In genomic region chr19:37077615-37077928, GRCh38 we compare ENCODE assay signal across 8 cellular contexts. TPM values are rescaled to one million over a fixed set of nuclear protein-coding genes. Genes with fewer than 3 reads are reported as not detected.
A peak's percentile ranks its signal among the peaks of the same experiment; 100 is the strongest.
DNase-seq lines count a peak whose midpoint lies in the region; ATAC-seq lines count a peak whose summit lies in the region.

No MANE protein-coding gene starts in this region.

- H3K9me3 Mint-ChIP-seq in activated naive CD4-positive, alpha-beta T cell treated with anti-CD3 and anti-CD28 coated beads for 36 hours = peaks cover 30% of the 10 kb centered on the region
- H3K9me3 Mint-ChIP-seq in activated CD8-positive, alpha-beta T cell treated with anti-CD3 and anti-CD28 coated beads, Interleukin-2, amount 10 ng/mL, durations not matched to agents 7 days and 5 days (ENCODE audit: insufficient read depth) = peaks cover 22% of the 10 kb centered on the region
- peaks cover 10 to 19% of the 10 kb centered on the region in 2 donors for H3K9me3 Mint-ChIP-seq in stimulated activated naive CD8-positive, alpha-beta T cell treated with anti-CD3 and anti-CD28 coated beads, Interleukin-15, amount 100 ng/mL, for 72 hours

- peak overlapping the region; percentile 62 for H3K9ac ChIP-seq in iPS-15b (ENCODE audit: low read depth, low read length)

- peaks cover 26% of the 10 kb centered on the region for H3K36me3 Mint-ChIP-seq in activated naive CD4-positive, alpha-beta T cell treated with anti-CD3 and anti-CD28 coated beads for 36 hours (ENCODE audit: low read depth)
- H3K36me3 Mint-ChIP-seq in activated CD8-positive, alpha-beta T cell treated with anti-CD3 and anti-CD28 coated beads, Interleukin-2, amount 10 ng/mL, durations not matched to agents 7 days and 5 days (ENCODE audit: low read depth) = peaks cover 42% of the 10 kb centered on the region

- H3K4me3 ChIP-seq in iPS-15b (ENCODE audit: low read depth, low read length) = peak overlapping the region; percentile 91

- no peaks in the 10 kb centered on the region for H3K27me3 Mint-ChIP-seq in activated naive CD4-positive, alpha-beta T cell treated with anti-CD3 and anti-CD28 coated beads for 36 hours (ENCODE audit: low read depth)
- no peaks in the 10 kb centered on the region for H3K27me3 Mint-ChIP-seq in activated CD8-positive, alpha-beta T cell treated with anti-CD3 and anti-CD28 coated beads, Interleukin-2, amount 10 ng/mL, durations not matched to agents 7 days and 5 days (ENCODE audit: low read depth)
- H3K27me3 Mint-ChIP-seq in stimulated activated naive CD8-positive, alpha-beta T cell treated with anti-CD3 and anti-CD28 coated beads, Interleukin-15, amount 100 ng/mL, for 72 hours = no peaks in the 10 kb centered on the region

- CTCF ChIA-PET in activated naive CD4-positive, alpha-beta T cell treated with anti-CD3 and anti-CD28 coated beads for 36 hours (lab: Charles Lee) = interaction anchor here (0.5 kb wide), 1 partner anchor 110 kb away, joined by 3 read pairs; no protein-coding TSS in a partner anchor
- CTCF ChIA-PET in activated CD8-positive, alpha-beta T cell treated with anti-CD3 and anti-CD28 coated beads, Interleukin-2, amount 10 ng/mL, durations not matched to agents 7 days and 5 days (lab: Charles Lee) = interaction anchor here (0.6 to 1.3 kb wide), 4 partner anchors 95 to 474 kb away, joined by 3 read pairs; partner anchors contain the start of genes ZNF383 and ZNF585A

- H3K36me3 ChIP-seq in iPS-15b (ENCODE audit: control insufficient read depth, insufficient read depth, low read length) = no peaks in the 10 kb centered on the region

- H3K4me3 Mint-ChIP-seq in activated naive CD4-positive, alpha-beta T cell treated with anti-CD3 and anti-CD28 coated beads for 36 hours = peak overlapping the region; percentile 93
- H3K4me3 Mint-ChIP-seq in activated CD8-positive, alpha-beta T cell treated with anti-CD3 and anti-CD28 coated beads, Interleukin-2, amount 10 ng/mL, durations not matched to agents 7 days and 5 days = peak overlapping the region; percentile 87
- H3K4me3 Mint-ChIP-seq in stimulated activated naive CD8-positive, alpha-beta T cell treated with anti-CD3 and anti-CD28 coated beads, Interleukin-15, amount 100 ng/mL, for 72 hours = peak overlapping the region; percentile 95 to 97

- H3K4me1 Mint-ChIP-seq in activated naive CD4-positive, alpha-beta T cell treated with anti-CD3 and anti-CD28 coated beads for 36 hours (ENCODE audit: low read depth) = peaks cover 21% of the 10 kb centered on the region
- H3K4me1 Mint-ChIP-seq in activated CD8-positive, alpha-beta T cell treated with anti-CD3 and anti-CD28 coated beads, Interleukin-2, amount 10 ng/mL, durations not matched to agents 7 days and 5 days (ENCODE audit: low read depth) = peaks cover 27% of the 10 kb centered on the region
- H3K4me1 Mint-ChIP-seq in stimulated activated naive CD8-positive, alpha-beta T cell treated with anti-CD3 and anti-CD28 coated beads, Interleukin-15, amount 100 ng/mL, for 72 hours = peaks cover 14% of the 10 kb centered on the region

- POLR2A ChIA-PET in activated CD8-positive, alpha-beta T cell treated with anti-CD3 and anti-CD28 coated beads, Interleukin-2, amount 10 ng/mL, durations not matched to agents 7 days and 5 days (lab: Charles Lee) = interaction anchor here (0.6 to 1.5 kb wide), 8 partner anchors 8 to 915 kb away, joined by 3 to 13 read pairs (median 4); partner anchors contain the start of genes ZNF345, ZNF382 and ZNF585B

- no peaks in the 10 kb centered on the region for H3K27me3 ChIP-seq in iPS-15b (ENCODE audit: control insufficient read depth, insufficient read depth, low read length)

- no peak for ATAC-seq in activated CD8-positive, alpha-beta T cell treated with anti-CD3 and anti-CD28 coated beads, Interleukin-2, amount 10 ng/mL, durations not matched to agents 7 days and 5 days
- no peak for ATAC-seq in stimulated activated naive CD8-positive, alpha-beta T cell treated with anti-CD3 and anti-CD28 coated beads, Interleukin-15, amount 100 ng/mL, for 72 hours

- no peaks in the 10 kb centered on the region for H3K4me1 ChIP-seq in iPS-15b (ENCODE audit: control insufficient read depth, insufficient read depth, low read length)

- peak overlapping the region; percentile 59 for H3K27ac Mint-ChIP-seq in activated naive CD4-positive, alpha-beta T cell treated with anti-CD3 and anti-CD28 coated beads for 36 hours
- peak overlapping the region; percentile 94 for H3K27ac Mint-ChIP-seq in activated CD8-positive, alpha-beta T cell treated with anti-CD3 and anti-CD28 coated beads, Interleukin-2, amount 10 ng/mL, durations not matched to agents 7 days and 5 days
- H3K27ac Mint-ChIP-seq in stimulated activated naive CD8-positive, alpha-beta T cell treated with anti-CD3 and anti-CD28 coated beads, Interleukin-15, amount 100 ng/mL, for 72 hours = peak overlapping the region; percentile 96 to 97

- DNase-seq in activated naive CD4-positive, alpha-beta T cell treated with anti-CD3 and anti-CD28 coated beads for 36 hours = no peak
- no peak for DNase-seq in activated naive CD4-positive, alpha-beta T cell (lab: John Stamatoyannopoulos, UW)
- DNase-seq in activated CD8-positive, alpha-beta T cell treated with anti-CD3 and anti-CD28 coated beads, Interleukin-2, amount 10 ng/mL, durations not matched to agents 7 days and 5 days = no peak
- no peak for DNase-seq in stimulated activated naive CD8-positive, alpha-beta T cell treated with anti-CD3 and anti-CD28 coated beads, Interleukin-15, amount 100 ng/mL, for 72 hours
- no peak for DNase-seq in T-helper 9 cell
- DNase-seq in NCI-H1694 treated with DMSO at 0.1 percent for 48 hours (lab: John Stamatoyannopoulos, UW) = no peak
- DNase-seq in cortex of kidney (lab: John Stamatoyannopoulos, UW) = no peak

- intact Hi-C loops in activated naive CD4-positive, alpha-beta T cell treated with anti-CD3 and anti-CD28 coated beads for 36 hours (cut with micrococcal nuclease) = loop anchor here (5.0 kb wide), 2 partner anchors 240 to 390 kb away; partner anchors contain the start of genes ZNF569, ZNF570 and ZNF790

- no peaks in the 10 kb centered on the region for H3K9me3 ChIP-seq in iPS-15b (ENCODE audit: control insufficient read depth, insufficient read depth, low read length)

RNA-seq across cellular contexts. Expression of gene ZNF420, which starts 0.7 kb away (rescaled TPM):
- total RNA-seq in activated naive CD4-positive, alpha-beta T cell treated with anti-CD3 and anti-CD28 coated beads for 36 hours = 1 to 10 TPM; 6.4 to 7.3 TPM
- 10 to 100 TPM; 10.3 to 11.6 TPM for total RNA-seq in activated CD8-positive, alpha-beta T cell treated with anti-CD3 and anti-CD28 coated beads, Interleukin-2, amount 10 ng/mL, durations not matched to agents 7 days and 5 days
